Comparison of ENCODE assay signal across 8 cellular contexts in genomic region chr11:58573451-58574104, GRCh38. TPM values are rescaled to one million over a fixed set of nuclear protein-coding genes. Genes with fewer than 3 reads are reported as not detected.
DNase-seq lines count a peak whose midpoint lies in the region; ATAC-seq lines count a peak whose summit lies in the region.

No MANE protein-coding gene starts in this region.

- ATAC-seq in GM21360 (IDR thresholded peaks at IDR 0.05; ENCODE audit: unreplicated experiment), result peak; percentile 23
- no peak for ATAC-seq in GM19023 (IDR thresholded peaks at IDR 0.05; ENCODE audit: unreplicated experiment)

- DNase-seq in Ammon's horn (ENCODE audit: low spot score) (peak; percentile 12), MG63 (peak; percentile 80), posterior vena cava (ENCODE audit: low spot score) (peak; percentile 82), anterior cingulate cortex (lab: John Stamatoyannopoulos, UW) (no peak)
- peak; percentile 51 for DNase-seq in activated CD4-positive, alpha-beta T cell treated with anti-CD3 and anti-CD28 coated beads, Interleukin-2, amount 10 ng/mL, durations not matched to agents 7 days and 5 days
- DNase-seq in effector CD8-positive, alpha-beta T cell (lab: John Stamatoyannopoulos, UW), result peak; percentile 25

- peak overlapping the region; percentile 85 for H3K4me3 Mint-ChIP-seq in activated CD4-positive, alpha-beta T cell treated with anti-CD3 and anti-CD28 coated beads, Interleukin-2, amount 10 ng/mL, durations not matched to agents 7 days and 5 days

- intact Hi-C loops in posterior vena cava (cut with DNase I), result loop anchor here in 1 of 2 donors (10.0 kb wide), 1 partner anchor 51 kb away; the partner anchor contains the start of gene CNTF

- POLR2A ChIA-PET in activated CD4-positive, alpha-beta T cell treated with anti-CD3 and anti-CD28 coated beads, Interleukin-2, amount 10 ng/mL, durations not matched to agents 7 days and 5 days (lab: Charles Lee), result no interaction called here

- H3K27me3 ChIP-seq in MG63, result no peaks in the 10 kb centered on the region

- peaks cover 51% of the 10 kb centered on the region for H3K4me1 Mint-ChIP-seq in activated CD4-positive, alpha-beta T cell treated with anti-CD3 and anti-CD28 coated beads, Interleukin-2, amount 10 ng/mL, durations not matched to agents 7 days and 5 days

- H3K9me3 ChIP-seq in MG63, result no peaks in the 10 kb centered on the region

- H3K4me3 ChIP-seq in MG63, result peak overlapping the region; percentile 20; the same call in 1 of the 2 replicates

- CTCF ChIA-PET in activated CD4-positive, alpha-beta T cell treated with anti-CD3 and anti-CD28 coated beads, Interleukin-2, amount 10 ng/mL, durations not matched to agents 7 days and 5 days (lab: Charles Lee), result interaction anchor here (0.6 to 0.7 kb wide), 2 partner anchors 56 to 1174 kb away, joined by 4 read pairs; no protein-coding TSS in a partner anchor

- H3K9me3 Mint-ChIP-seq in activated CD4-positive, alpha-beta T cell treated with anti-CD3 and anti-CD28 coated beads, Interleukin-2, amount 10 ng/mL, durations not matched to agents 7 days and 5 days, result no peaks in the 10 kb centered on the region

- peak overlapping the region; percentile 99 for H3K27ac Mint-ChIP-seq in activated CD4-positive, alpha-beta T cell treated with anti-CD3 and anti-CD28 coated beads, Interleukin-2, amount 10 ng/mL, durations not matched to agents 7 days and 5 days

- H3K36me3 ChIP-seq in MG63, result peaks cover 17% of the 10 kb centered on the region

- H3K27me3 Mint-ChIP-seq in activated CD4-positive, alpha-beta T cell treated with anti-CD3 and anti-CD28 coated beads, Interleukin-2, amount 10 ng/mL, durations not matched to agents 7 days and 5 days, result no peaks in the 10 kb centered on the region

- H3K36me3 Mint-ChIP-seq in activated CD4-positive, alpha-beta T cell treated with anti-CD3 and anti-CD28 coated beads, Interleukin-2, amount 10 ng/mL, durations not matched to agents 7 days and 5 days (ENCODE audit: low read depth), result peaks cover 42% of the 10 kb centered on the region

RNA-seq across cellular contexts. Expression of gene LPXN, which starts 2.1 kb away (rescaled TPM):
- total RNA-seq in MG63 (2014; rRNA removed; shearing (Covaris generic); ENCODE audit: low replicate concordance), result 1.1 and 3.5 TPM in 2 replicates
- 100 to 1,000 TPM; 148 to 208 TPM for total RNA-seq in activated CD4-positive, alpha-beta T cell treated with anti-CD3 and anti-CD28 coated beads, Interleukin-2, amount 10 ng/mL, durations not matched to agents 7 days and 5 days
- total RNA-seq in posterior vena cava, result 10 to 100 TPM in 1 of 2 donors, 1 to 10 TPM in 1; 7.9 to 10.7 TPM

RNA-seq across cellular contexts. Expression of gene ZFP91, which starts 5.3 kb away (rescaled TPM):
- total RNA-seq in MG63 (2014; rRNA removed; shearing (Covaris generic); ENCODE audit: low replicate concordance), result 56.1 and 70.7 TPM in 2 replicates
- total RNA-seq in activated CD4-positive, alpha-beta T cell treated with anti-CD3 and anti-CD28 coated beads, Interleukin-2, amount 10 ng/mL, durations not matched to agents 7 days and 5 days, result 10 to 100 TPM; 48.8 to 60.9 TPM
- 10 to 100 TPM; 48.8 to 60.6 TPM for total RNA-seq in posterior vena cava

RNA-seq across cellular contexts. Expression of gene CNTF, which starts 48.9 kb away (rescaled TPM):
- total RNA-seq in MG63 (2014; rRNA removed; shearing (Covaris generic); ENCODE audit: low replicate concordance), result 0.92 TPM in 1 of 2 replicates, not detected in the other
- 1 to 10 TPM; 2.9 to 3.7 TPM for total RNA-seq in activated CD4-positive, alpha-beta T cell treated with anti-CD3 and anti-CD28 coated beads, Interleukin-2, amount 10 ng/mL, durations not matched to agents 7 days and 5 days
- 1 to 10 TPM; 1.7 to 2.3 TPM for total RNA-seq in posterior vena cava

Comparison
In these comparisons a context has a peak if more than half of its experiments do, and no peak if none do; other contexts are left out.
1. DNase-seq: peak in Ammon's horn (single experiment), MG63 (single experiment), activated CD4-positive, alpha-beta T cell treated with anti-CD3 and anti-CD28 coated beads, Interleukin-2, amount 10 ng/mL, durations not matched to agents 7 days and 5 days (single experiment), effector CD8-positive, alpha-beta T cell (single experiment) and posterior vena cava (single experiment); none in anterior cingulate cortex (0 of 58).
2. RNA of gene LPXN, which starts 2.1 kb away (total RNA-seq): 148 to 208 TPM in activated CD4-positive, alpha-beta T cell treated with anti-CD3 and anti-CD28 coated beads, Interleukin-2, amount 10 ng/mL, durations not matched to agents 7 days and 5 days; 7.9 to 10.7 TPM in posterior vena cava and 1.1 to 3.5 TPM in MG63; every median in the first group is over 10 times any median in the second.